1 cellular context compared by ENCODE assay signal in the genomic region with DNA sequence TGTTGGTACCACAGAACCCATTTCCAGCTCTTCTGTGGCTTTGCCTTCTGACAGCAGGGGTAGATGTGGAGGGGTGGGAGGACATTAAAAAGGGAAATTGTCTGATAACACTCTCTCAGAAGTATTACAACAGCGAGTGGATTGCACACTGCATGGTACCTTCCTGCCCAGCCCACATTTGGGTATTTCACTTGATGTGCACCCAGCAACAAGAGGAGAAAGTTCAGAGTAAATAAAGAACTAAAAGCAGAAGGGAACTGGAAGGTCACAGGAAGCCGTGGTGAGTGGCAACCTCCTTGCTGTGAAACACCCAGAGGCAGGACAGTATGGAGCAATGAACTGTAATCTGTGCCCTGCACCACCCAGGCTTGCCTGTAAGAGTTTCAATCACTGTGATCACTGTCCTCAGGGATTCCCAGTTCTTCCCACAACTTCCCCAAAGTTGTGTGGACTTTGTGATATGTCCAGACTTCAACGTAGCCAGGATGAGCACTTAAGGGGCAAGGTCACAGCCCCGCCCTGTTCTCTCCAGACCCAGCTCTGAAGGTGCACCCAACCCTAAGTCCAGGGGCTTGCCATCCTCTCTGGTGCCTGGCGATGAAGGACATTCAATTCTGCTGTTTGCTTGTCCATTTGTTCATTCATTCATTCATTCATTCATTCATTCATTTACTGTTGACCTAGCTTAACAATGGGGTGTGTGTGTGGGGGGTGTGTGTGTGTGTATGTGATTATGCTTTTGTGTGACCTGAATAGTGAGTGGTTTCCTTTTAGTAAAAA.
TF ChIP-seq lines count a peak whose summit lies in the region.

No MANE protein-coding gene starts in this region.

TF ChIP-seq in GM12878, 131 proteins besides CTCF, POLR2A, EP300 and RAD21:
- TF ChIP-seq, protein P1, sequence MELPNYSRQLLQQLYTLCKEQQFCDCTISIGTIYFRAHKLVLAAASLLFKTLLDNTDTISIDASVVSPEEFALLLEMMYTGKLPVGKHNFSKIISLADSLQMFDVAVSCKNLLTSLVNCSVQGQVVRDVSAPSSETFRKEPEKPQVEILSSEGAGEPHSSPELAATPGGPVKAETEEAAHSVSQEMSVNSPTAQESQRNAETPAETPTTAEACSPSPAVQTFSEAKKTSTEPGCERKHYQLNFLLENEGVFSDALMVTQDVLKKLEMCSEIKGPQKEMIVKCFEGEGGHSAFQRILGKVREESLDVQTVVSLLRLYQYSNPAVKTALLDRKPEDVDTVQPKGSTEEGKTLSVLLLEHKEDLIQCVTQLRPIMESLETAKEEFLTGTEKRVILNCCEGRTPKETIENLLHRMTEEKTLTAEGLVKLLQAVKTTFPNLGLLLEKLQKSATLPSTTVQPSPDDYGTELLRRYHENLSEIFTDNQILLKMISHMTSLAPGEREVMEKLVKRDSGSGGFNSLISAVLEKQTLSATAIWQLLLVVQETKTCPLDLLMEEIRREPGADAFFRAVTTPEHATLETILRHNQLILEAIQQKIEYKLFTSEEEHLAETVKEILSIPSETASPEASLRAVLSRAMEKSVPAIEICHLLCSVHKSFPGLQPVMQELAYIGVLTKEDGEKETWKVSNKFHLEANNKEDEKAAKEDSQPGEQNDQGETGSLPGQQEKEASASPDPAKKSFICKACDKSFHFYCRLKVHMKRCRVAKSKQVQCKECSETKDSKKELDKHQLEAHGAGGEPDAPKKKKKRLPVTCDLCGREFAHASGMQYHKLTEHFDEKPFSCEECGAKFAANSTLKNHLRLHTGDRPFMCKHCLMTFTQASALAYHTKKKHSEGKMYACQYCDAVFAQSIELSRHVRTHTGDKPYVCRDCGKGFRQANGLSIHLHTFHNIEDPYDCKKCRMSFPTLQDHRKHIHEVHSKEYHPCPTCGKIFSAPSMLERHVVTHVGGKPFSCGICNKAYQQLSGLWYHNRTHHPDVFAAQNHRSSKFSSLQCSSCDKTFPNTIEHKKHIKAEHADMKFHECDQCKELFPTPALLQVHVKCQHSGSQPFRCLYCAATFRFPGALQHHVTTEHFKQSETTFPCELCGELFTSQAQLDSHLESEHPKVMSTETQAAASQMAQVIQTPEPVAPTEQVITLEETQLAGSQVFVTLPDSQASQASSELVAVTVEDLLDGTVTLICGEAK (IDR thresholded peaks at IDR 0.05; ENCODE audit: borderline replicate concordance) = no peak
- TF ChIP-seq FOXM1 (IDR thresholded peaks at IDR 0.05; ENCODE audit: low read depth, low read length) = no peak
- no peak for TF ChIP-seq NR2C2 (IDR thresholded peaks at IDR 0.05; ENCODE audit: borderline replicate concordance, control insufficient read depth, insufficient read length, low read depth)
- TF ChIP-seq, protein P2, sequence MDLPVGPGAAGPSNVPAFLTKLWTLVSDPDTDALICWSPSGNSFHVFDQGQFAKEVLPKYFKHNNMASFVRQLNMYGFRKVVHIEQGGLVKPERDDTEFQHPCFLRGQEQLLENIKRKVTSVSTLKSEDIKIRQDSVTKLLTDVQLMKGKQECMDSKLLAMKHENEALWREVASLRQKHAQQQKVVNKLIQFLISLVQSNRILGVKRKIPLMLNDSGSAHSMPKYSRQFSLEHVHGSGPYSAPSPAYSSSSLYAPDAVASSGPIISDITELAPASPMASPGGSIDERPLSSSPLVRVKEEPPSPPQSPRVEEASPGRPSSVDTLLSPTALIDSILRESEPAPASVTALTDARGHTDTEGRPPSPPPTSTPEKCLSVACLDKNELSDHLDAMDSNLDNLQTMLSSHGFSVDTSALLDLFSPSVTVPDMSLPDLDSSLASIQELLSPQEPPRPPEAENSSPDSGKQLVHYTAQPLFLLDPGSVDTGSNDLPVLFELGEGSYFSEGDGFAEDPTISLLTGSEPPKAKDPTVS (IDR thresholded peaks at IDR 0.05; ENCODE audit: low read depth, low read length) = no peak
- no peak for TF ChIP-seq CBX3 (IDR thresholded peaks at IDR 0.05; ENCODE audit: borderline replicate concordance, low read depth)
- peak; percentile 73 for TF ChIP-seq ZNF24 (IDR thresholded peaks at IDR 0.05)
